In genomic region chr18:59056706-59057492, GRCh38 we compare ENCODE assay signal across 9 cellular contexts.
A peak's percentile ranks its signal among the peaks of the same experiment; 100 is the strongest.
DNase-seq lines count a peak whose midpoint lies in the region; TF ChIP-seq lines count a peak whose summit lies in the region.
"Had no signal": no experiment of that assay in that cellular context is flagged by ENCODE, and none has a peak within 500 bp of the region (broad histone marks: within the 10 kb centered on the region; RNA-seq: fewer than 3 reads in every experiment).

No MANE protein-coding gene starts in this region.

- H3K4me1 Mint-ChIP-seq in activated CD4-positive, alpha-beta memory T cell treated with anti-CD3 and anti-CD28 coated beads, Interleukin-2, amount 10 ng/mL, durations not matched to agents 7 days and 5 days, result no peaks in the 10 kb centered on the region
- H3K4me1 Mint-ChIP-seq in nephron progenitor cell, result peaks cover 33% of the 10 kb centered on the region

- no peaks in the 10 kb centered on the region for H3K36me3 Mint-ChIP-seq in activated CD4-positive, alpha-beta memory T cell treated with anti-CD3 and anti-CD28 coated beads, Interleukin-2, amount 10 ng/mL, durations not matched to agents 7 days and 5 days (ENCODE audit: low read depth)
- no peaks in the 10 kb centered on the region for H3K36me3 Mint-ChIP-seq in nephron progenitor cell (ENCODE audit: low read depth)
- H3K36me3 Mint-ChIP-seq: activated naive CD8-positive, alpha-beta T cell had no signal

- POLR2A ChIA-PET in HEK293T (lab: Yijun Ruan, JAX), result no interaction called here
- POLR2A ChIA-PET in activated CD4-positive, alpha-beta memory T cell treated with anti-CD3 and anti-CD28 coated beads, Interleukin-2, amount 10 ng/mL, durations not matched to agents 7 days and 5 days (lab: Charles Lee), result no interaction called here

- CTCF ChIA-PET in HEK293T (lab: Yijun Ruan, JAX), result interaction anchor here (0.6 kb wide), 2 partner anchors 14 to 268 kb away, joined by 3 read pairs; no protein-coding TSS in a partner anchor
- CTCF ChIA-PET in activated CD4-positive, alpha-beta memory T cell treated with anti-CD3 and anti-CD28 coated beads, Interleukin-2, amount 10 ng/mL, durations not matched to agents 7 days and 5 days (lab: Charles Lee), result interaction anchor here (1.6 kb wide), 1 partner anchor 289 kb away, joined by 3 read pairs; no protein-coding TSS in a partner anchor

- peak; percentile 46 for DNase-seq in GM04504 (ENCODE audit: low read depth)
- peak; percentile 38 for DNase-seq in HEK293T (ENCODE audit: extremely low spot score)
- DNase-seq in NCI-H345 treated with DMSO at 0.1 percent for 48 hours (lab: John Stamatoyannopoulos, UW; ENCODE audit: unreplicated experiment), result peak; percentile 11
- DNase-seq in activated CD4-positive, alpha-beta memory T cell treated with anti-CD3 and anti-CD28 coated beads, Interleukin-2, amount 10 ng/mL, durations not matched to agents 7 days and 5 days, result peak; percentile 64
- DNase-seq in fibroblast of mammary gland (ENCODE audit: low read depth), result peak; percentile 64
- DNase-seq in nephron progenitor cell, result peak; percentile 84
- DNase-seq in effector CD4-positive, alpha-beta T cell, result no peak
- DNase-seq in T-helper 9 cell, result no peak

- TF ChIP-seq CTCF in fibroblast of mammary gland (conservative IDR thresholded peaks at IDR 0.05; ENCODE audit: control insufficient read depth, insufficient read depth, low read depth, low read length) (peak; percentile 76), nephron progenitor cell (IDR thresholded peaks at IDR 0.05) (peak; percentile 85)

- no peak overlapping the region for H3K27ac Mint-ChIP-seq in activated CD4-positive, alpha-beta memory T cell treated with anti-CD3 and anti-CD28 coated beads, Interleukin-2, amount 10 ng/mL, durations not matched to agents 7 days and 5 days
- H3K27ac Mint-ChIP-seq in nephron progenitor cell, result peak overlapping the region; percentile 71
- H3K27ac Mint-ChIP-seq: activated naive CD8-positive, alpha-beta T cell had no signal

- H3K4me3 ChIP-seq in fibroblast of mammary gland (ENCODE audit: control insufficient read depth, low read depth, low read length), result no peak overlapping the region

- no peak overlapping the region for H3K4me3 Mint-ChIP-seq in activated CD4-positive, alpha-beta memory T cell treated with anti-CD3 and anti-CD28 coated beads, Interleukin-2, amount 10 ng/mL, durations not matched to agents 7 days and 5 days
- no peak overlapping the region for H3K4me3 Mint-ChIP-seq in nephron progenitor cell
- H3K4me3 Mint-ChIP-seq: activated naive CD8-positive, alpha-beta T cell had no signal

- no peaks in the 10 kb centered on the region for H3K9me3 Mint-ChIP-seq in activated CD4-positive, alpha-beta memory T cell treated with anti-CD3 and anti-CD28 coated beads, Interleukin-2, amount 10 ng/mL, durations not matched to agents 7 days and 5 days
- no peaks in the 10 kb centered on the region for H3K9me3 Mint-ChIP-seq in nephron progenitor cell

- no peaks in the 10 kb centered on the region for H3K27me3 Mint-ChIP-seq in activated CD4-positive, alpha-beta memory T cell treated with anti-CD3 and anti-CD28 coated beads, Interleukin-2, amount 10 ng/mL, durations not matched to agents 7 days and 5 days
- H3K27me3 Mint-ChIP-seq in nephron progenitor cell (ENCODE audit: low read depth, poor library complexity), result peaks cover 20% of the 10 kb centered on the region

TF ChIP-seq in HEK293T, 16 proteins besides CTCF, POLR2A, EP300 and RAD21:
- TF ChIP-seq TARDBP (IDR thresholded peaks at IDR 0.05), result no peak
- TF ChIP-seq FOXM1 (IDR thresholded peaks at IDR 0.05; ENCODE audit: borderline replicate concordance), result no peak
- no peak for TF ChIP-seq ARNT (IDR thresholded peaks at IDR 0.05)
- TF ChIP-seq FOXK2 (IDR thresholded peaks at IDR 0.05), result no peak
- no peak for TF ChIP-seq PKNOX1 (IDR thresholded peaks at IDR 0.05)
TF ChIP-seq in HEK293T: peak in this region for 0.

Comparison
In these comparisons a context has a peak if more than half of its experiments do, and no peak if none do; other contexts are left out.
1. DNase-seq: peak in GM04504 (single experiment), HEK293T (single experiment), NCI-H345 treated with DMSO at 0.1 percent for 48 hours (single experiment), activated CD4-positive, alpha-beta memory T cell treated with anti-CD3 and anti-CD28 coated beads, Interleukin-2, amount 10 ng/mL, durations not matched to agents 7 days and 5 days (single experiment), fibroblast of mammary gland (single experiment) and nephron progenitor cell (single experiment); none in effector CD4-positive, alpha-beta T cell (single experiment) and T-helper 9 cell (single experiment).